8 cellular contexts compared by ENCODE assay signal in the genomic region with DNA sequence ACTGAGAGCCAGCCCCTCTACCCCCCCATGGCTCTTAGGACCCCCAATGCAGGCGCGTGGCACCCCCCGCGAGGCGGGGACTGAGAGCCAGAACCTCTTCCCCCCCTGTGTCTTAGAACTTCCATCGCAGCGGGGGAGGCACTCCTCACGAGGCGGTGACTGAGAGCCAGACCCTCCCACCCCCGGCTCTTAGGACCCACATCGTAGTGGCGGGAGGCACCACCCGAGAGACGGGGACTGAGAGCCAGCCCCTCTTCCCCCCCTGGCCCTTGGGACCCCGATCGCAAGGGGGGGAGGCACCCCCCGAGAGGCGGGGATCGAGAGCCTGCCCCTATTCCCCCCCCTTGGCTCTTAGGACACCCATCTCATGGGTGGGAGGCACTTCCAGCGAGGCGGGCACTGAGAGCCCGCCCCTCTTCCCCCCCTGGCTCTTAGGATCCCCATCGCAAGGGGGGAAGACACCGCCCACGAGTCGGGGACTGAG. TPM values are rescaled to one million over a fixed set of nuclear protein-coding genes. Genes with fewer than 3 reads are reported as not detected.
DNase-seq lines count a peak whose midpoint lies in the region; ATAC-seq, FAIRE-seq and TF ChIP-seq lines count a peak whose summit lies in the region.

No MANE protein-coding gene starts in this region.

- WGBS in urinary bladder, result 3% methylated on average over 26 of the region's 26 CpGs

- intact Hi-C loops in lower lobe of right lung (cut with DNase I), result no loop called here

- H3K36me3 ChIP-seq in lower lobe of right lung (no peaks in the 10 kb centered on the region), urinary bladder (ENCODE audit: insufficient read depth) (no peaks in the 10 kb centered on the region)

- H3K27ac ChIP-seq in lower lobe of right lung (no peak overlapping the region), urinary bladder (ENCODE audit: low read depth) (no peak overlapping the region)

- POLR2A ChIA-PET in activated naive CD8-positive, alpha-beta T cell treated with anti-CD3 and anti-CD28 coated beads, Interleukin-2, amount 10 ng/mL, durations not matched to agents 7 days and 5 days (lab: Charles Lee), result no interaction called here

- H3K27me3 Mint-ChIP-seq in activated naive CD8-positive, alpha-beta T cell treated with anti-CD3 and anti-CD28 coated beads, Interleukin-2, amount 10 ng/mL, durations not matched to agents 7 days and 5 days, result peaks cover 24% of the 10 kb centered on the region

- TF ChIP-seq CTCF in lower lobe of right lung (IDR thresholded peaks at IDR 0.05), result no peak

- no peak for ATAC-seq in activated naive CD8-positive, alpha-beta T cell treated with anti-CD3 and anti-CD28 coated beads, Interleukin-2, amount 10 ng/mL, durations not matched to agents 7 days and 5 days (ENCODE audit: low read depth)
- ATAC-seq in lower lobe of right lung (peak; percentile 52 to 59), GM18858 (IDR thresholded peaks at IDR 0.05; ENCODE audit: unreplicated experiment) (no peak)

- H3K4me3 ChIP-seq in lower lobe of right lung (peak overlapping the region; percentile 36), urinary bladder (ENCODE audit: low read depth, low read length) (peak overlapping the region; percentile 17)

- H3K36me3 Mint-ChIP-seq in activated naive CD8-positive, alpha-beta T cell treated with anti-CD3 and anti-CD28 coated beads, Interleukin-2, amount 10 ng/mL, durations not matched to agents 7 days and 5 days, result no peaks in the 10 kb centered on the region

- H3K27me3 ChIP-seq in lower lobe of right lung (ENCODE audit: low read depth), result peaks cover 29% of the 10 kb centered on the region

- DNase-seq in GM12892 (ENCODE audit: insufficient read length) (peak; percentile 40), NCI-H1436 treated with DMSO at 0.1 percent for 48 hours (lab: John Stamatoyannopoulos, UW) (peak; percentile 8), lower lobe of right lung (no peak), RCC 7860 (ENCODE audit: low spot score) (no peak), NCI-H2081 treated with DMSO at 0.1 percent for 48 hours (lab: John Stamatoyannopoulos, UW) (no peak)
- no peak for DNase-seq in activated naive CD8-positive, alpha-beta T cell treated with anti-CD3 and anti-CD28 coated beads, Interleukin-2, amount 10 ng/mL, durations not matched to agents 7 days and 5 days

- H3K9me3 Mint-ChIP-seq in activated naive CD8-positive, alpha-beta T cell treated with anti-CD3 and anti-CD28 coated beads, Interleukin-2, amount 10 ng/mL, durations not matched to agents 7 days and 5 days, result no peaks in the 10 kb centered on the region

- peak overlapping the region; percentile 48 for H3K4me3 Mint-ChIP-seq in activated naive CD8-positive, alpha-beta T cell treated with anti-CD3 and anti-CD28 coated beads, Interleukin-2, amount 10 ng/mL, durations not matched to agents 7 days and 5 days

- no peak overlapping the region for H3K27ac Mint-ChIP-seq in activated naive CD8-positive, alpha-beta T cell treated with anti-CD3 and anti-CD28 coated beads, Interleukin-2, amount 10 ng/mL, durations not matched to agents 7 days and 5 days

- peaks cover 3% of the 10 kb centered on the region for H3K4me1 Mint-ChIP-seq in activated naive CD8-positive, alpha-beta T cell treated with anti-CD3 and anti-CD28 coated beads, Interleukin-2, amount 10 ng/mL, durations not matched to agents 7 days and 5 days

- H3K9me3 ChIP-seq in lower lobe of right lung, result no peaks in the 10 kb centered on the region

- H3K4me1 ChIP-seq in lower lobe of right lung, result peaks cover 17% of the 10 kb centered on the region
- no peaks in the 10 kb centered on the region for H3K4me1 ChIP-seq in urinary bladder (ENCODE audit: insufficient read depth)

- TF ChIP-seq POLR2A in GM12892 (IDR thresholded peaks at IDR 0.05; ENCODE audit: low read depth, low read length), result no peak

- FAIRE-seq in GM12892 (lab: Jason Lieb, UNC), result no peak
- no peak for FAIRE-seq in RCC 7860 (lab: Jason Lieb, UNC)

RNA-seq across cellular contexts. Expression of a gene that starts 44.7 kb away (rescaled TPM):
- 42.2 TPM for polyA plus RNA-seq in GM12892 (2012; ENCODE audit: missing spikeins)
- 100 to 1,000 TPM; 196 TPM for total RNA-seq in activated naive CD8-positive, alpha-beta T cell treated with anti-CD3 and anti-CD28 coated beads, Interleukin-2, amount 10 ng/mL, durations not matched to agents 7 days and 5 days
- total RNA-seq in lower lobe of right lung (8.9 TPM), urinary bladder (29.9 TPM)
- polyA plus RNA-seq in urinary bladder, result 13.3 TPM

Comparison
In these comparisons a context has a peak if more than half of its experiments do, and no peak if none do; other contexts are left out.
1. DNase-seq: peak in GM12892 (single experiment) and NCI-H1436 treated with DMSO at 0.1 percent for 48 hours (single experiment); none in activated naive CD8-positive, alpha-beta T cell treated with anti-CD3 and anti-CD28 coated beads, Interleukin-2, amount 10 ng/mL, durations not matched to agents 7 days and 5 days (single experiment), lower lobe of right lung (single experiment), RCC 7860 (single experiment) and NCI-H2081 treated with DMSO at 0.1 percent for 48 hours (single experiment).
2. ATAC-seq: peak in lower lobe of right lung (2 of 2); none in activated naive CD8-positive, alpha-beta T cell treated with anti-CD3 and anti-CD28 coated beads, Interleukin-2, amount 10 ng/mL, durations not matched to agents 7 days and 5 days (single experiment) and GM18858 (single experiment).